In the genomic region with DNA sequence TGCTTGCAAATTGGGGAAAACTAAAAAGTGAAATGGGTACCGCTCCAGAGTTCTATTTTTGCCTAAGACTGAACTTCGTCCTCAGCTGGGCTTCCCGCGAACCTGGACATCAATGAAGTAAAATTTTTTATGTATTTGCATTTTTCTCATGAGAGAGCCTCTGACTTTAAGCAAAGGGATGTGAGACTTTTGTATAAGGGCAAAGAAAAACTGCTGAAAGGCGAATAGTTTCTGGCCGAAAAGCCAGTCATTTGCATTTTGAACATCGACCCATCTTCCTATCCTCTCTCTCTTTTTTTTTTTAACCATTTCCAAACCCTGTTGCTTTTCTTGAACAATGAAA, we compare ENCODE assay signal across 2 cellular contexts.
TF ChIP-seq lines count a peak whose summit lies in the region.

No MANE protein-coding gene starts in this region.

TF ChIP-seq in SK-N-SH, 30 proteins besides CTCF, POLR2A, EP300 and RAD21 (continued from another document):
- TF ChIP-seq EZH2phosphoT487 (IDR thresholded peaks at IDR 0.05; ENCODE audit: borderline replicate concordance, low read depth) (no peak), YY1 (IDR thresholded peaks at IDR 0.05; ENCODE audit: low read depth) (no peak), FOSL2 (IDR thresholded peaks at IDR 0.05; ENCODE audit: borderline replicate concordance, low read depth) (no peak), GATA2 (CRISPR knock-in tag; IDR thresholded peaks at IDR 0.05) (no peak), FOXJ3 (CRISPR knock-in tag; IDR thresholded peaks at IDR 0.05) (no peak), NRF1 (IDR thresholded peaks at IDR 0.05; ENCODE audit: low read depth, low read length) (no peak), TAF1 (IDR thresholded peaks at IDR 0.05; ENCODE audit: borderline replicate concordance, low read depth, low read length) (no peak)
- TF ChIP-seq, protein P1, sequence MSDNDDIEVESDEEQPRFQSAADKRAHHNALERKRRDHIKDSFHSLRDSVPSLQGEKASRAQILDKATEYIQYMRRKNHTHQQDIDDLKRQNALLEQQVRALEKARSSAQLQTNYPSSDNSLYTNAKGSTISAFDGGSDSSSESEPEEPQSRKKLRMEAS (IDR thresholded peaks at IDR 0.05; ENCODE audit: low read depth): no peak
- TF ChIP-seq, protein P2, sequence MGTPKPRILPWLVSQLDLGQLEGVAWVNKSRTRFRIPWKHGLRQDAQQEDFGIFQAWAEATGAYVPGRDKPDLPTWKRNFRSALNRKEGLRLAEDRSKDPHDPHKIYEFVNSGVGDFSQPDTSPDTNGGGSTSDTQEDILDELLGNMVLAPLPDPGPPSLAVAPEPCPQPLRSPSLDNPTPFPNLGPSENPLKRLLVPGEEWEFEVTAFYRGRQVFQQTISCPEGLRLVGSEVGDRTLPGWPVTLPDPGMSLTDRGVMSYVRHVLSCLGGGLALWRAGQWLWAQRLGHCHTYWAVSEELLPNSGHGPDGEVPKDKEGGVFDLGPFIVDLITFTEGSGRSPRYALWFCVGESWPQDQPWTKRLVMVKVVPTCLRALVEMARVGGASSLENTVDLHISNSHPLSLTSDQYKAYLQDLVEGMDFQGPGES (IDR thresholded peaks at IDR 0.05; ENCODE audit: low read depth, low read length): no peak
- TF ChIP-seq, protein P3, sequence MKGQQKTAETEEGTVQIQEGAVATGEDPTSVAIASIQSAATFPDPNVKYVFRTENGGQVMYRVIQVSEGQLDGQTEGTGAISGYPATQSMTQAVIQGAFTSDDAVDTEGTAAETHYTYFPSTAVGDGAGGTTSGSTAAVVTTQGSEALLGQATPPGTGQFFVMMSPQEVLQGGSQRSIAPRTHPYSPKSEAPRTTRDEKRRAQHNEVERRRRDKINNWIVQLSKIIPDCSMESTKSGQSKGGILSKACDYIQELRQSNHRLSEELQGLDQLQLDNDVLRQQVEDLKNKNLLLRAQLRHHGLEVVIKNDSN (IDR thresholded peaks at IDR 0.05; ENCODE audit: borderline replicate concordance, low read depth): no peak
TF ChIP-seq in SK-N-SH: peak in this region for 0.

TF ChIP-seq in SK-N-SH treated with all-trans-retinoic acid at 6 μM for 48 hours, 23 proteins besides CTCF, POLR2A, EP300 and RAD21 (continued from another document):
- TF ChIP-seq, protein P4, sequence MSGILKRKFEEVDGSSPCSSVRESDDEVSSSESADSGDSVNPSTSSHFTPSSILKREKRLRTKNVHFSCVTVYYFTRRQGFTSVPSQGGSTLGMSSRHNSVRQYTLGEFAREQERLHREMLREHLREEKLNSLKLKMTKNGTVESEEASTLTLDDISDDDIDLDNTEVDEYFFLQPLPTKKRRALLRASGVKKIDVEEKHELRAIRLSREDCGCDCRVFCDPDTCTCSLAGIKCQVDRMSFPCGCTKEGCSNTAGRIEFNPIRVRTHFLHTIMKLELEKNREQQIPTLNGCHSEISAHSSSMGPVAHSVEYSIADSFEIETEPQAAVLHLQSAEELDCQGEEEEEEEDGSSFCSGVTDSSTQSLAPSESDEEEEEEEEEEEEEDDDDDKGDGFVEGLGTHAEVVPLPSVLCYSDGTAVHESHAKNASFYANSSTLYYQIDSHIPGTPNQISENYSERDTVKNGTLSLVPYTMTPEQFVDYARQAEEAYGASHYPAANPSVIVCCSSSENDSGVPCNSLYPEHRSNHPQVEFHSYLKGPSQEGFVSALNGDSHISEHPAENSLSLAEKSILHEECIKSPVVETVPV (CRISPR knock-in tag; IDR thresholded peaks at IDR 0.05): no peak
- TF ChIP-seq ARNTL (CRISPR knock-in tag; IDR thresholded peaks at IDR 0.05; ENCODE audit: borderline replicate concordance, low read depth) (no peak), TOX (CRISPR knock-in tag; IDR thresholded peaks at IDR 0.05; ENCODE audit: borderline replicate concordance) (no peak)
